In genomic region chr15:47796339-47796738, GRCh38 we compare ENCODE assay signal across 22 cellular contexts.
DNase-seq lines count a peak whose midpoint lies in the region; ATAC-seq and TF ChIP-seq lines count a peak whose summit lies in the region.
"Had no signal": no experiment of that assay in that cellular context is flagged by ENCODE, and none has a peak within 500 bp of the region (broad histone marks: within the 10 kb centered on the region; RNA-seq: fewer than 3 reads in every experiment).

No MANE protein-coding gene starts in this region.

- intact Hi-C loops in mammary epithelial cell (cut with micrococcal nuclease) = no loop called here
- intact Hi-C loops in MCF 10A (cut with micrococcal nuclease) = no loop called here
- intact Hi-C loops in activated CD4-positive, alpha-beta memory T cell treated with anti-CD3 and anti-CD28 coated beads for 36 hours (cut with micrococcal nuclease) = no loop called here

- H3K27ac Mint-ChIP-seq in MCF 10A (ENCODE audit: low read depth, unreplicated experiment) = no peak overlapping the region
- H3K27ac Mint-ChIP-seq in effector memory CD8-positive, alpha-beta T cell = no peak overlapping the region
- H3K27ac Mint-ChIP-seq in activated CD4-positive, alpha-beta memory T cell treated with anti-CD3 and anti-CD28 coated beads for 36 hours = no peak overlapping the region
- H3K27ac Mint-ChIP-seq: B cell; CD4-positive, CD25-positive, alpha-beta regulatory T cell; H9 had no signal

- peaks cover 23% of the 10 kb centered on the region for H3K4me1 Mint-ChIP-seq in MCF 10A (ENCODE audit: insufficient read depth, unreplicated experiment)
- H3K4me1 Mint-ChIP-seq in effector memory CD8-positive, alpha-beta T cell (ENCODE audit: low read depth in 2 of 2) = no peaks in the 10 kb centered on the region
- no peaks in the 10 kb centered on the region for H3K4me1 Mint-ChIP-seq in activated CD4-positive, alpha-beta memory T cell treated with anti-CD3 and anti-CD28 coated beads for 36 hours (ENCODE audit: low read depth)
- H3K4me1 Mint-ChIP-seq: B cell; CD4-positive, CD25-positive, alpha-beta regulatory T cell had no signal

- no peaks in the 10 kb centered on the region for H3K27me3 Mint-ChIP-seq in MCF 10A (ENCODE audit: insufficient read depth, unreplicated experiment)
- no peaks in the 10 kb centered on the region for H3K27me3 Mint-ChIP-seq in effector memory CD8-positive, alpha-beta T cell
- peaks cover 3% of the 10 kb centered on the region for H3K27me3 Mint-ChIP-seq in activated CD4-positive, alpha-beta memory T cell treated with anti-CD3 and anti-CD28 coated beads for 36 hours

- no peaks in the 10 kb centered on the region for H4K20me1 ChIP-seq in mammary epithelial cell (ENCODE audit: insufficient read depth, low read length)

- H3K9me3 ChIP-seq in mammary epithelial cell (replicated peaks; ENCODE audit: insufficient read depth, low read length) (no peaks in the 10 kb centered on the region), cardiac muscle cell (ENCODE audit: low read depth) (no peaks in the 10 kb centered on the region), right atrium auricular region (no peaks in the 10 kb centered on the region), skeletal muscle tissue (ENCODE audit: control insufficient read depth in 3 of 3, low read length in 3 of 3) (no peaks in the 10 kb centered on the region)
- H3K9me3 ChIP-seq: SJSA1 had no signal

- H3K4me1 ChIP-seq in mammary epithelial cell (ENCODE audit: insufficient read depth, low read length) (peaks cover 6% of the 10 kb centered on the region), cardiac muscle cell (ENCODE audit: low read depth) (peaks cover 34% of the 10 kb centered on the region), right atrium auricular region (peaks cover 0 to 6% of the 10 kb centered on the region in 2 donors), skeletal muscle tissue (ENCODE audit: control insufficient read depth in 3 of 3, insufficient read depth in 3 of 3, low read length in 3 of 3) (peaks cover 3 to 18% (median 11%) of the 10 kb centered on the region in 3 donors)

- no peak overlapping the region for H3K27ac ChIP-seq in mammary epithelial cell (ENCODE audit: insufficient read depth, low read depth, low read length)
- H3K27ac ChIP-seq in cardiac muscle cell = peak overlapping the region; percentile 88
- H3K27ac ChIP-seq in right atrium auricular region = peak overlapping the region; percentile 49 to 52
- H3K27ac ChIP-seq in skeletal muscle tissue (ENCODE audit: low read depth, low read length) = peak overlapping the region; percentile 1
- H3K27ac ChIP-seq: 22Rv1, SJSA1 had no signal

- H3K36me3 ChIP-seq in mammary epithelial cell (ENCODE audit: insufficient read depth, low read length) (no peaks in the 10 kb centered on the region), cardiac muscle cell (no peaks in the 10 kb centered on the region), right atrium auricular region (no peaks in the 10 kb centered on the region), skeletal muscle tissue (ENCODE audit: control insufficient read depth in 3 of 3, insufficient read depth in 3 of 3, low read length in 3 of 3) (no peaks in the 10 kb centered on the region)
- H3K36me3 ChIP-seq: SJSA1 had no signal

- 65% methylated on average over 3 of the region's 3 CpGs for WGBS in mammary epithelial cell (ENCODE audit: low coverage, missing lambda C conversion rate)

- peak overlapping the region; percentile 37 for H2AFZ ChIP-seq in mammary epithelial cell (ENCODE audit: low read depth, low read length)

- no peaks in the 10 kb centered on the region for H3K79me2 ChIP-seq in mammary epithelial cell (ENCODE audit: insufficient read depth, low read length)

- DNase-seq in mammary epithelial cell (no peak), MCF 10A (ENCODE audit: unreplicated experiment) (no peak), cardiac muscle cell (ENCODE audit: low read depth in 1 of 2, low spot score in 1 of 2) (peak in 1 of 2 donors; percentile 76), right atrium auricular region (ENCODE audit: low spot score) (no peak)
- no peak for DNase-seq in effector memory CD8-positive, alpha-beta T cell
- DNase-seq in activated CD4-positive, alpha-beta memory T cell treated with anti-CD3 and anti-CD28 coated beads for 36 hours = no peak
- DNase-seq in activated effector memory CD4-positive, alpha-beta T cell treated with Interleukin-2 at 50 U/mL for 16 hours = no peak
- DNase-seq: CD4-positive, CD25-positive, alpha-beta regulatory T cell; DMS153; DND-41; H9; Kasumi-1; MV-4-11; NCI-H1105; NCI-H1436 treated with DMSO at 0.1 percent for 48 hours; NCI-H446; NCI-H774 had no signal

- no peak overlapping the region for H3K4me2 ChIP-seq in mammary epithelial cell (ENCODE audit: insufficient read depth, low read depth, low read length)

- peaks cover 7% of the 10 kb centered on the region for H3K9me3 Mint-ChIP-seq in MCF 10A (ENCODE audit: unreplicated experiment)
- H3K9me3 Mint-ChIP-seq in effector memory CD8-positive, alpha-beta T cell = peaks cover 6 to 11% of the 10 kb centered on the region in 2 donors
- no peaks in the 10 kb centered on the region for H3K9me3 Mint-ChIP-seq in activated CD4-positive, alpha-beta memory T cell treated with anti-CD3 and anti-CD28 coated beads for 36 hours
- H3K9me3 Mint-ChIP-seq: H9 had no signal

- H3K36me3 Mint-ChIP-seq in MCF 10A (ENCODE audit: insufficient read depth, unreplicated experiment) = no peaks in the 10 kb centered on the region
- no peaks in the 10 kb centered on the region for H3K36me3 Mint-ChIP-seq in effector memory CD8-positive, alpha-beta T cell (ENCODE audit: insufficient read depth)
- no peaks in the 10 kb centered on the region for H3K36me3 Mint-ChIP-seq in activated CD4-positive, alpha-beta memory T cell treated with anti-CD3 and anti-CD28 coated beads for 36 hours
- H3K36me3 Mint-ChIP-seq: CD4-positive, CD25-positive, alpha-beta regulatory T cell had no signal

- no peak overlapping the region for H3K9ac ChIP-seq in mammary epithelial cell (ENCODE audit: insufficient read depth, low read length)
- no peak overlapping the region for H3K9ac ChIP-seq in skeletal muscle tissue (ENCODE audit: low read depth in 1 of 3, low read length in 3 of 3)

- TF ChIP-seq CTCF in mammary epithelial cell (conservative IDR thresholded peaks at IDR 0.05 in 1 of 2, IDR thresholded peaks at IDR 0.05 in 1 of 2; ENCODE audit: extremely low read depth in 1 of 2, insufficient read depth in 1 of 2, low read depth in 1 of 2, low read length in 2 of 2) (no peak), MCF 10A (IDR thresholded peaks at IDR 0.05; ENCODE audit: unreplicated experiment) (no peak), cardiac muscle cell (IDR thresholded peaks at IDR 0.05; ENCODE audit: low read depth, low read length) (no peak), right atrium auricular region (IDR thresholded peaks at IDR 0.05) (no peak)

- dilution Hi-C loops in mammary epithelial cell (cut with HindIII; ENCODE audit: low sequenced_read_pairs) = no loop called here

- in situ Hi-C loops in mammary epithelial cell (cut with MboI; ENCODE audit: low sequenced_read_pairs in 2 of 2) = no loop called here

- H3K27me3 ChIP-seq in mammary epithelial cell (ENCODE audit: insufficient read depth, low read length) = no peaks in the 10 kb centered on the region
- no peaks in the 10 kb centered on the region for H3K27me3 ChIP-seq in cardiac muscle cell
- H3K27me3 ChIP-seq in right atrium auricular region = no peaks in the 10 kb centered on the region
- no peaks in the 10 kb centered on the region for H3K27me3 ChIP-seq in skeletal muscle tissue (ENCODE audit: control insufficient read depth in 3 of 3, insufficient read depth in 3 of 3, low read length in 3 of 3)
- H3K27me3 ChIP-seq: SJSA1 had no signal

- POLR2A ChIA-PET in MCF 10A (lab: Yijun Ruan, JAX) = interaction anchor here (0.6 to 0.8 kb wide), 2 partner anchors 25 to 37 kb away, joined by 3 read pairs; no protein-coding TSS in a partner anchor
- POLR2A ChIA-PET in activated CD4-positive, alpha-beta memory T cell treated with anti-CD3 and anti-CD28 coated beads for 36 hours (lab: Charles Lee) = no interaction called here

- BruUV-seq in mammary epithelial cell (replicated peaks; lab: Mats Ljungman, UMichigan) = no TSS peak
- no TSS peak for BruUV-seq in MCF 10A (replicated peaks; lab: Mats Ljungman, UMichigan)

- no peak overlapping the region for H3K4me3 ChIP-seq in mammary epithelial cell (replicated peaks in 1 of 3; ENCODE audit: insufficient read depth in 1 of 3, low read depth in 2 of 3, low read length in 3 of 3)
- no peak overlapping the region for H3K4me3 ChIP-seq in cardiac muscle cell
- H3K4me3 ChIP-seq in right atrium auricular region = no peak overlapping the region
- no peak overlapping the region for H3K4me3 ChIP-seq in skeletal muscle tissue (ENCODE audit: low read length in 3 of 3)
- H3K4me3 ChIP-seq: SJSA1 had no signal

- no peak overlapping the region for H3K4me3 Mint-ChIP-seq in MCF 10A (ENCODE audit: unreplicated experiment)
- H3K4me3 Mint-ChIP-seq in effector memory CD8-positive, alpha-beta T cell = no peak overlapping the region
- H3K4me3 Mint-ChIP-seq in activated CD4-positive, alpha-beta memory T cell treated with anti-CD3 and anti-CD28 coated beads for 36 hours = no peak overlapping the region
- H3K4me3 Mint-ChIP-seq: B cell; CD4-positive, CD25-positive, alpha-beta regulatory T cell; H9 had no signal

- CTCF ChIA-PET in mammary epithelial cell (lab: Charles Lee; ENCODE audit: low non-redundant PET) = no interaction called here
- CTCF ChIA-PET in MCF 10A (lab: Yijun Ruan, JAX) = interaction anchor here (0.5 to 1.5 kb wide), 12 partner anchors 15 to 1713 kb away, joined by 3 to 6 read pairs (median 4); partner anchors contain the start of gene SEMA6D
- CTCF ChIA-PET in activated CD4-positive, alpha-beta memory T cell treated with anti-CD3 and anti-CD28 coated beads for 36 hours (lab: Charles Lee) = no interaction called here

- no peak for ATAC-seq in effector memory CD8-positive, alpha-beta T cell (replicated peaks)
- ATAC-seq: HepG2 had no signal
